In genomic region chr10:23157691-23158369, GRCh38 we compare ENCODE assay signal across 8 cellular contexts. TPM values are rescaled to one million over a fixed set of nuclear protein-coding genes. Genes with fewer than 3 reads are reported as not detected.
DNase-seq lines count a peak whose midpoint lies in the region; ATAC-seq and TF ChIP-seq lines count a peak whose summit lies in the region.

No MANE protein-coding gene starts in this region.

- H3K27me3 ChIP-seq in HUES6 (ENCODE audit: control insufficient read depth, insufficient read depth, low read length): peaks cover 56% of the 10 kb centered on the region
- H3K27me3 ChIP-seq in thyroid gland: no peaks in the 10 kb centered on the region

- peak overlapping the region; percentile 52 for H3K4me3 ChIP-seq in HUES6 (ENCODE audit: low read depth, low read length)
- H3K4me3 ChIP-seq in thyroid gland (replicated peaks in 1 of 3): peak overlapping the region in 1 of 3 donors; percentile 2

- no peak for TF ChIP-seq POLR2A in thyroid gland (IDR thresholded peaks at IDR 0.05)

- H3K36me3 ChIP-seq in ES-I3 (ENCODE audit: insufficient read depth, low read length) (no peaks in the 10 kb centered on the region), HUES6 (ENCODE audit: control insufficient read depth, insufficient read depth, low read length) (no peaks in the 10 kb centered on the region), thyroid gland (no peaks in the 10 kb centered on the region)

- H3K9ac ChIP-seq in ES-I3 (ENCODE audit: low read depth, low read length): peak overlapping the region; percentile 34; the same call in 1 of the 2 replicates
- H3K9ac ChIP-seq in HUES6 (ENCODE audit: low read length): no peak overlapping the region

- TF ChIP-seq CTCF in thyroid gland (IDR thresholded peaks at IDR 0.05): peak in 1 of 6 experiments; percentile 10

- H3K9me3 ChIP-seq in ES-I3 (ENCODE audit: control insufficient read depth, insufficient read depth, low read length) (no peaks in the 10 kb centered on the region), HUES6 (ENCODE audit: control insufficient read depth, insufficient read depth, low read depth, low read length) (no peaks in the 10 kb centered on the region), thyroid gland (no peaks in the 10 kb centered on the region)

- no peak overlapping the region for H3K27ac ChIP-seq in HUES6 (ENCODE audit: low read depth, low read length)
- peak overlapping the region; percentile 54 to 81 (median 78) for H3K27ac ChIP-seq in thyroid gland

- DNase-seq in SHP77 treated with DMSO at 0.1 percent for 48 hours (lab: John Stamatoyannopoulos, UW) (peak; percentile 7), germinal center (ENCODE audit: low spot score) (peak; percentile 50), thyroid gland (peak; percentile 29 to 55)
- no peak for DNase-seq in activated effector memory CD4-positive, alpha-beta T cell treated with Interleukin-2 at 50 U/mL for 16 hours
- no peak for DNase-seq in stimulated activated CD4-positive, alpha-beta T cell treated with anti-CD3 and anti-CD28 coated beads, Interleukin-2, amount 100 ng/mL, for 48 hours

- ATAC-seq in GM19455 (IDR thresholded peaks at IDR 0.05; ENCODE audit: unreplicated experiment): peak; percentile 65

- intact Hi-C loops in thyroid gland (cut with DNase I): loop anchor here (10.0 kb wide), 1 partner anchor 1397 kb away; no protein-coding TSS in a partner anchor

- WGBS in thyroid gland, 2 donors: 8 to 27% methylated on average over 12 of the region's 12 CpGs

- H3K4me1 ChIP-seq in ES-I3 (ENCODE audit: insufficient read depth, low read length): no peaks in the 10 kb centered on the region
- peaks cover 3% of the 10 kb centered on the region for H3K4me1 ChIP-seq in HUES6 (ENCODE audit: control insufficient read depth, insufficient read depth, low read length)
- peaks cover 8 to 12% of the 10 kb centered on the region in 2 donors for H3K4me1 ChIP-seq in thyroid gland

RNA-seq across cellular contexts. Expression of gene PTF1A, which starts 34.3 kb away (rescaled TPM):
- total RNA-seq in thyroid gland: not detected

Comparison
In these comparisons a context has a peak if more than half of its experiments do, and no peak if none do; other contexts are left out.
1. DNase-seq: peak in SHP77 treated with DMSO at 0.1 percent for 48 hours (single experiment), germinal center (single experiment) and thyroid gland (2 of 2); none in activated effector memory CD4-positive, alpha-beta T cell treated with Interleukin-2 at 50 U/mL for 16 hours (single experiment) and stimulated activated CD4-positive, alpha-beta T cell treated with anti-CD3 and anti-CD28 coated beads, Interleukin-2, amount 100 ng/mL, for 48 hours (0 of 2).